28 cellular contexts compared by ENCODE assay signal in the genomic region with DNA sequence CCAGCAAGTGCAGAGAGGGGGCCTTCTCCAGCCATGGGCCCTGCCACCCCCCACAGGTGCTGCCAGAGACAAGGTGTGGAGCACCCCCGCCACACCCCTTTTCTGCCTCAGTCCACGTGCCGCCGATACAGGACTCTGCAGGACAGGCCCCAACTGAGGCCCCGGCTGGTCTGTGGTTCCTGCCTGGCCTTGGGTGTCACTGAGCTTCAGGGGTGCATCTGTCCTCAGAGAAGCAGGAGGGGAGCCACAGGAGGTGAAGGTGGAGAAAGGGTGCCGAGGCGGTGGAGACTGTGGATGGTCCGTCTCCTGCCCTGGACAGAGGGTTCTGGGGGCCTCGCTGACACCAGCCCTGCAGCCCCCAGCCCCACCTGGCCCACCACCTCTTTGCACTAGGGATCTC.
"Had no signal": no experiment of that assay in that cellular context is flagged by ENCODE, and none has a peak within 500 bp of the region (broad histone marks: within the 10 kb centered on the region; RNA-seq: fewer than 3 reads in every experiment).

No MANE protein-coding gene starts in this region.

- H3K9me3 ChIP-seq: esophagus muscularis mucosa, gastrocnemius medialis, heart left ventricle had no signal

- DNase-seq: activated CD4-positive, alpha-beta T cell treated with anti-CD3 and anti-CD28 coated beads for 1 hour; activated CD4-positive, alpha-beta T cell treated with anti-CD3 and anti-CD28 coated beads for 4 hours; activated CD4-positive, alpha-beta T cell treated with anti-CD3 and anti-CD28 coated beads, Interleukin-2, amount 10 ng/mL, durations not matched to agents 7 days and 5 days; activated CD4-positive, alpha-beta T cell treated with anti-CD3 and anti-CD28 coated beads, Interleukin-2, amount 50 U/mL, for 4 hours; activated CD8-positive, alpha-beta memory T cell treated with anti-CD3 and anti-CD28 coated beads for 24 hours; activated CD8-positive, alpha-beta T cell treated with anti-CD3 and anti-CD28 coated beads for 36 hours; activated effector memory CD4-positive, alpha-beta T cell treated with Interleukin-2 at 50 U/mL for 16 hours; activated gamma-delta T cell treated with Interleukin-2 at 50 U/mL for 16 hours; activated naive CD4-positive, alpha-beta T cell treated with anti-CD3 and anti-CD28 coated beads, Interleukin-2, amount 50 U/mL, for 16 hours; activated naive CD4-positive, alpha-beta T cell treated with Interleukin-2 at 50 U/mL for 16 hours; activated T-cell treated with anti-CD3 and anti-CD28 coated beads, Interleukin-2, amount 50 U/mL, for 4 hours; amniotic stem cell; cortex of kidney; dermis blood vessel endothelial cell; effector CD4-positive, alpha-beta T cell; effector memory CD8-positive, alpha-beta T cell; erythroblast; foreskin keratinocyte; gastrocnemius medialis; glutamatergic neuron; heart left ventricle; T-helper 1 cell; T-helper 17 cell; T1000 had no signal

- H3K27ac ChIP-seq: esophagus muscularis mucosa, foreskin keratinocyte, gastrocnemius medialis, heart left ventricle had no signal

- H3K4me1 ChIP-seq: esophagus muscularis mucosa, foreskin keratinocyte, gastrocnemius medialis, heart left ventricle had no signal

- H3K36me3 ChIP-seq: esophagus muscularis mucosa, gastrocnemius medialis, heart left ventricle had no signal

- H3K27ac Mint-ChIP-seq: activated CD4-positive, alpha-beta T cell treated with anti-CD3 and anti-CD28 coated beads, Interleukin-2, amount 10 ng/mL, durations not matched to agents 7 days and 5 days; activated CD8-positive, alpha-beta T cell treated with anti-CD3 and anti-CD28 coated beads for 36 hours; activated naive CD8-positive, alpha-beta T cell; activated T-helper 17 cell treated with anti-CD3 and anti-CD28 coated beads, Interleukin-2, amount 50 U/mL, for 72 hours; effector memory CD8-positive, alpha-beta T cell; T-helper 17 cell; T-helper 2 cell treated with Interferon-gamma antibody and Interleukin-4, amounts not matched to agents 5 μg/mL and 100 μg/mL, for 36 hours had no signal

- H3K9me3 Mint-ChIP-seq: activated CD4-positive, alpha-beta T cell treated with anti-CD3 and anti-CD28 coated beads, Interleukin-2, amount 10 ng/mL, durations not matched to agents 7 days and 5 days; activated CD8-positive, alpha-beta T cell treated with anti-CD3 and anti-CD28 coated beads for 36 hours; activated T-cell treated with anti-CD3 and anti-CD28 coated beads, Interleukin-2, amount 50 U/mL, for 4 hours; activated T-helper 17 cell treated with anti-CD3 and anti-CD28 coated beads, Interleukin-2, amount 50 U/mL, for 72 hours; effector memory CD8-positive, alpha-beta T cell; T-helper 2 cell treated with Interferon-gamma antibody and Interleukin-4, amounts not matched to agents 5 μg/mL and 100 μg/mL, for 36 hours had no signal

- H3K4me1 Mint-ChIP-seq: activated CD4-positive, alpha-beta T cell treated with anti-CD3 and anti-CD28 coated beads, Interleukin-2, amount 10 ng/mL, durations not matched to agents 7 days and 5 days; activated T-helper 17 cell treated with anti-CD3 and anti-CD28 coated beads, Interleukin-2, amount 50 U/mL, for 72 hours; T-helper 17 cell had no signal

- H3K27me3 Mint-ChIP-seq: activated CD4-positive, alpha-beta T cell treated with anti-CD3 and anti-CD28 coated beads, Interleukin-2, amount 10 ng/mL, durations not matched to agents 7 days and 5 days; activated CD8-positive, alpha-beta T cell treated with anti-CD3 and anti-CD28 coated beads for 36 hours; activated naive CD8-positive, alpha-beta T cell; activated T-helper 17 cell treated with anti-CD3 and anti-CD28 coated beads, Interleukin-2, amount 50 U/mL, for 72 hours; T-helper 17 cell had no signal

- H3K36me3 Mint-ChIP-seq: activated naive CD8-positive, alpha-beta T cell had no signal

- H3K4me3 ChIP-seq: esophagus muscularis mucosa, gastrocnemius medialis, heart left ventricle had no signal

- H3K4me3 Mint-ChIP-seq: activated CD4-positive, alpha-beta T cell treated with anti-CD3 and anti-CD28 coated beads, Interleukin-2, amount 10 ng/mL, durations not matched to agents 7 days and 5 days; activated CD8-positive, alpha-beta T cell treated with anti-CD3 and anti-CD28 coated beads for 36 hours; activated naive CD8-positive, alpha-beta T cell; activated T-cell treated with anti-CD3 and anti-CD28 coated beads, Interleukin-2, amount 50 U/mL, for 4 hours; activated T-helper 17 cell treated with anti-CD3 and anti-CD28 coated beads, Interleukin-2, amount 50 U/mL, for 72 hours; effector memory CD8-positive, alpha-beta T cell; T-helper 17 cell; T-helper 2 cell treated with Interferon-gamma antibody and Interleukin-4, amounts not matched to agents 5 μg/mL and 100 μg/mL, for 36 hours had no signal
